ENCODE assay signal across 1 cellular context in the genomic region with DNA sequence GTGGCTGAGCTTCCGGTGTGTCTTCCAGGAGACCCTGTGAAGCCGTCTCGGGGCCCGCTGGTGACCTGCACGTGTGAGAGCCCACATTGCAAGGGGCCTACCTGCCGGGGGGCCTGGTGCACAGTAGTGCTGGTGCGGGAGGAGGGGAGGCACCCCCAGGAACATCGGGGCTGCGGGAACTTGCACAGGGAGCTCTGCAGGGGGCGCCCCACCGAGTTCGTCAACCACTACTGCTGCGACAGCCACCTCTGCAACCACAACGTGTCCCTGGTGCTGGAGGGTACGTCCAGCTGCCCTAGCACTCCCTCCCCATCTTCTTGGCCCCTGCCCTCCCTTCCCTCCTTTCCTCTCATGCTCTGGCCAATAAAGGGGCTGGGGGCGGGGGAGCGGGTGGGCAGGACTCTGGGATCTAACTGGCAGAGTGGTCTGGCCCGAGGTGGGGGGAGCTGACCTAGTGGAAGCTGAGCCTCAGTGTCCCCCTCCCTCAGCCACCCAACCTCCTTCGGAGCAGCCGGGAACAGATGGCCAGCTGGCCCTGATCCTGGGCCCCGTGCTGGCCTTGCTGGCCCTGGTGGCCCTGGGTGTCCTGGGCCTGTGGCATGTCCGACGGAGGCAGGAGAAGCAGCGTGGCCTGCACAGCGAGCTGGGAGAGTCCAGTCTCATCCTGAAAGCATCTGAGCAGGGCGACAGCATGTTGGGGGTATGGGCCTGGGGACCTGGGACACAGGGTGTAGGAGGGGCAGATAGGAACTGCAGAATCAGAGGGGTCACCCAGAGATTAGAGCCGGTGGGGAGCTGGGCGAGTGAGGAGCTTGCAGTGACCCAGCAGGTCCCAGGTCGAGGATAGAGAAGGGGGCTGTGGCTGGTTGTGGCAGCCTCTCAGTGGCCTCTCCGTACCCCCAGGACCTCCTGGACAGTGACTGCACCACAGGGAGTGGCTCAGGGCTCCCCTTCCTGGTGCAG.
TF ChIP-seq lines count a peak whose summit lies in the region.

No MANE protein-coding gene starts in this region.

TF ChIP-seq in WTC11, 78 proteins besides CTCF, POLR2A, EP300 and RAD21:
- TF ChIP-seq, protein P1, sequence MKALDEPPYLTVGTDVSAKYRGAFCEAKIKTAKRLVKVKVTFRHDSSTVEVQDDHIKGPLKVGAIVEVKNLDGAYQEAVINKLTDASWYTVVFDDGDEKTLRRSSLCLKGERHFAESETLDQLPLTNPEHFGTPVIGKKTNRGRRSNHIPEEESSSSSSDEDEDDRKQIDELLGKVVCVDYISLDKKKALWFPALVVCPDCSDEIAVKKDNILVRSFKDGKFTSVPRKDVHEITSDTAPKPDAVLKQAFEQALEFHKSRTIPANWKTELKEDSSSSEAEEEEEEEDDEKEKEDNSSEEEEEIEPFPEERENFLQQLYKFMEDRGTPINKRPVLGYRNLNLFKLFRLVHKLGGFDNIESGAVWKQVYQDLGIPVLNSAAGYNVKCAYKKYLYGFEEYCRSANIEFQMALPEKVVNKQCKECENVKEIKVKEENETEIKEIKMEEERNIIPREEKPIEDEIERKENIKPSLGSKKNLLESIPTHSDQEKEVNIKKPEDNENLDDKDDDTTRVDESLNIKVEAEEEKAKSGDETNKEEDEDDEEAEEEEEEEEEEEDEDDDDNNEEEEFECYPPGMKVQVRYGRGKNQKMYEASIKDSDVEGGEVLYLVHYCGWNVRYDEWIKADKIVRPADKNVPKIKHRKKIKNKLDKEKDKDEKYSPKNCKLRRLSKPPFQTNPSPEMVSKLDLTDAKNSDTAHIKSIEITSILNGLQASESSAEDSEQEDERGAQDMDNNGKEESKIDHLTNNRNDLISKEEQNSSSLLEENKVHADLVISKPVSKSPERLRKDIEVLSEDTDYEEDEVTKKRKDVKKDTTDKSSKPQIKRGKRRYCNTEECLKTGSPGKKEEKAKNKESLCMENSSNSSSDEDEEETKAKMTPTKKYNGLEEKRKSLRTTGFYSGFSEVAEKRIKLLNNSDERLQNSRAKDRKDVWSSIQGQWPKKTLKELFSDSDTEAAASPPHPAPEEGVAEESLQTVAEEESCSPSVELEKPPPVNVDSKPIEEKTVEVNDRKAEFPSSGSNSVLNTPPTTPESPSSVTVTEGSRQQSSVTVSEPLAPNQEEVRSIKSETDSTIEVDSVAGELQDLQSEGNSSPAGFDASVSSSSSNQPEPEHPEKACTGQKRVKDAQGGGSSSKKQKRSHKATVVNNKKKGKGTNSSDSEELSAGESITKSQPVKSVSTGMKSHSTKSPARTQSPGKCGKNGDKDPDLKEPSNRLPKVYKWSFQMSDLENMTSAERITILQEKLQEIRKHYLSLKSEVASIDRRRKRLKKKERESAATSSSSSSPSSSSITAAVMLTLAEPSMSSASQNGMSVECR (CRISPR knock-in tag; IDR thresholded peaks at IDR 0.05; ENCODE audit: borderline replicate concordance): no peak
- no peak for TF ChIP-seq EMX1 (CRISPR knock-in tag; IDR thresholded peaks at IDR 0.05)
- no peak for TF ChIP-seq ZNF671 (CRISPR knock-in tag; IDR thresholded peaks at IDR 0.05)
- TF ChIP-seq, protein P2, sequence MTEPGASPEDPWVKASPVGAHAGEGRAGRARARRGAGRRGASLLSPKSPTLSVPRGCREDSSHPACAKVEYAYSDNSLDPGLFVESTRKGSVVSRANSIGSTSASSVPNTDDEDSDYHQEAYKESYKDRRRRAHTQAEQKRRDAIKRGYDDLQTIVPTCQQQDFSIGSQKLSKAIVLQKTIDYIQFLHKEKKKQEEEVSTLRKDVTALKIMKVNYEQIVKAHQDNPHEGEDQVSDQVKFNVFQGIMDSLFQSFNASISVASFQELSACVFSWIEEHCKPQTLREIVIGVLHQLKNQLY (CRISPR knock-in tag; IDR thresholded peaks at IDR 0.05): no peak
- no peak for TF ChIP-seq ETV6 (CRISPR knock-in tag; IDR thresholded peaks at IDR 0.05)
- no peak for TF ChIP-seq CBFB (CRISPR knock-in tag; IDR thresholded peaks at IDR 0.05; ENCODE audit: low read depth)
- TF ChIP-seq IRF2 (CRISPR knock-in tag; IDR thresholded peaks at IDR 0.05; ENCODE audit: borderline replicate concordance, low read depth): no peak
- TF ChIP-seq FOXP4 (CRISPR knock-in tag; IDR thresholded peaks at IDR 0.05): no peak
- no peak for TF ChIP-seq ZNF512 (CRISPR knock-in tag; IDR thresholded peaks at IDR 0.05; ENCODE audit: borderline replicate concordance)
- TF ChIP-seq ATF1 (CRISPR knock-in tag; IDR thresholded peaks at IDR 0.05): no peak
- no peak for TF ChIP-seq CREB1 (CRISPR knock-in tag; IDR thresholded peaks at IDR 0.05)
- no peak for TF ChIP-seq NR3C1 (CRISPR knock-in tag; conservative IDR thresholded peaks at IDR 0.05; ENCODE audit: low read depth)
- no peak for TF ChIP-seq FOXJ3 (CRISPR knock-in tag; IDR thresholded peaks at IDR 0.05; ENCODE audit: borderline replicate concordance)
- TF ChIP-seq MXD4 (CRISPR knock-in tag; IDR thresholded peaks at IDR 0.05; ENCODE audit: borderline replicate concordance): no peak
- no peak for TF ChIP-seq SMAD3 (CRISPR knock-in tag; IDR thresholded peaks at IDR 0.05; ENCODE audit: borderline replicate concordance)
- TF ChIP-seq KAT7 (CRISPR knock-in tag; IDR thresholded peaks at IDR 0.05; ENCODE audit: borderline replicate concordance): no peak
- TF ChIP-seq ESRRA (CRISPR knock-in tag; IDR thresholded peaks at IDR 0.05; ENCODE audit: borderline replicate concordance): no peak
- TF ChIP-seq TEAD1 (CRISPR knock-in tag; IDR thresholded peaks at IDR 0.05): no peak
- TF ChIP-seq JUN (CRISPR knock-in tag; IDR thresholded peaks at IDR 0.05): no peak
